In the genomic region with DNA sequence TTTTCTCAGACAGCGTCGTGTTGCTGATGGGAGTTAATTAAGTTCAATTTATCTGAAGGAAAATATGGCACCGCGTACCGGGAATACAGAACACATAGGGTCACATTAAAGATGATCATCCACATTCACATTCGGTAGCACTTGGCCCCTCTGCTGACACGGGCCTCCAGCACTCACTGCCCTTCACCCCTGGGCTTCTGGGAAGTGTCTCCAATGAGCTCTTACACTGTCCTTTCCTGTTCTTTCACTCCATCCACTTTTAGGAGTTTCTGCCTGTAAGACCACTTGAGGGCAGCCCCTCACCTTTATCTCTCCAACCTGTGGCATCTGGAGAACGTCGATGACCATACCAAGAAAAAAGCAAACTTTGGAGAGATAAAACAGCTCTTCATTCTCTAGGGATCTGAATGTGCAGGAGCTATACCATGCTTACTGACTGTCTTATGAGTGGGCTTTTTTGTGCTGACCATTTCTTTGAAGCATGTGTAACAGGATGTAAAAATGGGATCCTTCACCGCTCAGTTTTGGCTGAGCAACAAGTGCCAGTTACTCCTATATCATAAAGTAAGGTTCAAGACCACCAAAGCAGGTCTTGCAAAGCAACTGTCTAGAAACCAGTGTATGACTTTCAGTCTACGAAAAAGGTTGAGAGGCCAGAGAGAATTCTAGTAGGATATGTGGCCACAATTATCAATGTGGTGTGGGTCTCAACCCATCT, we compare ENCODE assay signal across 1 cellular context.
A peak's percentile ranks its signal among the peaks of the same experiment; 100 is the strongest.
TF ChIP-seq lines count a peak whose summit lies in the region.

No MANE protein-coding gene starts in this region.

TF ChIP-seq in GM12878, 131 proteins besides CTCF, POLR2A, EP300 and RAD21:
- TF ChIP-seq, protein P1, sequence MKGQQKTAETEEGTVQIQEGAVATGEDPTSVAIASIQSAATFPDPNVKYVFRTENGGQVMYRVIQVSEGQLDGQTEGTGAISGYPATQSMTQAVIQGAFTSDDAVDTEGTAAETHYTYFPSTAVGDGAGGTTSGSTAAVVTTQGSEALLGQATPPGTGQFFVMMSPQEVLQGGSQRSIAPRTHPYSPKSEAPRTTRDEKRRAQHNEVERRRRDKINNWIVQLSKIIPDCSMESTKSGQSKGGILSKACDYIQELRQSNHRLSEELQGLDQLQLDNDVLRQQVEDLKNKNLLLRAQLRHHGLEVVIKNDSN (IDR thresholded peaks at IDR 0.05; ENCODE audit: borderline replicate concordance, extremely low read length, insufficient read depth, low read depth, low read length) = no peak
- TF ChIP-seq TBL1XR1 (IDR thresholded peaks at IDR 0.05; ENCODE audit: low read depth, low read length) (0 out of 2 replicates have a peak, but pooled peaks have one; percentile 24), ZNF274 (IDR thresholded peaks at IDR 0.05; ENCODE audit: insufficient read depth, insufficient read length) (no peak), EED (IDR thresholded peaks at IDR 0.05; ENCODE audit: low read depth) (no peak)
